Comparison of ENCODE assay signal across 10 cellular contexts in genomic region chr11:2385156-2386151, GRCh38. TPM values are rescaled to one million over a fixed set of nuclear protein-coding genes. Genes with fewer than 3 reads are reported as not detected.
DNase-seq lines count a peak whose midpoint lies in the region; ATAC-seq and TF ChIP-seq lines count a peak whose summit lies in the region.
"Had no signal": no experiment of that assay in that cellular context is flagged by ENCODE, and none has a peak within 500 bp of the region (broad histone marks: within the 10 kb centered on the region; RNA-seq: fewer than 3 reads in every experiment).

No MANE protein-coding gene starts in this region.

- DNase-seq in GM12864 (ENCODE audit: low read depth) (peak; percentile 53), nephron progenitor cell (no peak), WTC11 (ENCODE audit: low spot score) (no peak), SIG-M5 treated with dmso at 0.1 percent for 504 hours (lab: John Stamatoyannopoulos, UW; ENCODE audit: unreplicated experiment) (no peak), UCSD-AML1 (lab: John Stamatoyannopoulos, UW; ENCODE audit: unreplicated experiment) (no peak), RPMI8226 (no peak)
- DNase-seq in T-helper 2 cell treated with Interferon-gamma antibody and Interleukin-4, amounts not matched to agents 5 μg/mL and 100 μg/mL, for 36 hours (ENCODE audit: low spot score) = no peak
- DNase-seq: activated naive CD4-positive, alpha-beta T cell treated with anti-CD3 and anti-CD28 coated beads, Interleukin-2, amount 10 ng/mL, durations not matched to agents 7 days and 5 days; GF-D8 had no signal

- peak overlapping the region; percentile 12 for H3K4me3 Mint-ChIP-seq in T-helper 2 cell treated with Interferon-gamma antibody and Interleukin-4, amounts not matched to agents 5 μg/mL and 100 μg/mL, for 36 hours
- H3K4me3 Mint-ChIP-seq in nephron progenitor cell = no peak overlapping the region
- no peak overlapping the region for H3K4me3 Mint-ChIP-seq in WTC11
- H3K4me3 Mint-ChIP-seq: activated naive CD4-positive, alpha-beta T cell treated with anti-CD3 and anti-CD28 coated beads, Interleukin-2, amount 10 ng/mL, durations not matched to agents 7 days and 5 days had no signal

- H3K27ac Mint-ChIP-seq in T-helper 2 cell treated with Interferon-gamma antibody and Interleukin-4, amounts not matched to agents 5 μg/mL and 100 μg/mL, for 36 hours = peak overlapping the region; percentile 74
- peak overlapping the region; percentile 52 for H3K27ac Mint-ChIP-seq in nephron progenitor cell
- no peak overlapping the region for H3K27ac Mint-ChIP-seq in WTC11

- H3K9me3 Mint-ChIP-seq in T-helper 2 cell treated with Interferon-gamma antibody and Interleukin-4, amounts not matched to agents 5 μg/mL and 100 μg/mL, for 36 hours = no peaks in the 10 kb centered on the region
- H3K9me3 Mint-ChIP-seq in nephron progenitor cell (no peaks in the 10 kb centered on the region), WTC11 (no peaks in the 10 kb centered on the region)
- H3K9me3 Mint-ChIP-seq: activated naive CD4-positive, alpha-beta T cell treated with anti-CD3 and anti-CD28 coated beads, Interleukin-2, amount 10 ng/mL, durations not matched to agents 7 days and 5 days had no signal

- no peak for TF ChIP-seq CTCF in GM12864 (IDR thresholded peaks at IDR 0.05; ENCODE audit: low read depth, low read length, missing control alignments)
- no peak for TF ChIP-seq CTCF in nephron progenitor cell (IDR thresholded peaks at IDR 0.05)
- no peak for TF ChIP-seq CTCF in WTC11 (IDR thresholded peaks at IDR 0.05)

- H3K4me3 ChIP-seq in GM12864 (ENCODE audit: low read depth, low read length) = peak overlapping the region; percentile 9

- H3K36me3 Mint-ChIP-seq in T-helper 2 cell treated with Interferon-gamma antibody and Interleukin-4, amounts not matched to agents 5 μg/mL and 100 μg/mL, for 36 hours (ENCODE audit: low read depth) = peaks cover 7% of the 10 kb centered on the region
- H3K36me3 Mint-ChIP-seq in nephron progenitor cell (ENCODE audit: low read depth) (no peaks in the 10 kb centered on the region), WTC11 (no peaks in the 10 kb centered on the region)

- CTCF ChIA-PET in WTC11 (lab: Charles Lee) = interaction anchor here (0.5 to 4.3 kb wide), 5 partner anchors 15 to 1339 kb away, joined by 3 to 23 read pairs (median 7); partner anchors contain the start of gene TSSC4

- ATAC-seq in GM21529 (IDR thresholded peaks at IDR 0.05; ENCODE audit: unreplicated experiment) (peak; percentile 32), WTC11 (no peak)

- H3K4me1 Mint-ChIP-seq in T-helper 2 cell treated with Interferon-gamma antibody and Interleukin-4, amounts not matched to agents 5 μg/mL and 100 μg/mL, for 36 hours (ENCODE audit: low read depth) = peaks cover 24% of the 10 kb centered on the region
- H3K4me1 Mint-ChIP-seq in nephron progenitor cell (peaks cover 59% of the 10 kb centered on the region), WTC11 (peaks cover 22% of the 10 kb centered on the region)

- no peaks in the 10 kb centered on the region for H3K27me3 Mint-ChIP-seq in T-helper 2 cell treated with Interferon-gamma antibody and Interleukin-4, amounts not matched to agents 5 μg/mL and 100 μg/mL, for 36 hours (ENCODE audit: low read depth)
- no peaks in the 10 kb centered on the region for H3K27me3 Mint-ChIP-seq in nephron progenitor cell (ENCODE audit: low read depth, poor library complexity)
- no peaks in the 10 kb centered on the region for H3K27me3 Mint-ChIP-seq in WTC11 (ENCODE audit: low read depth)
- H3K27me3 Mint-ChIP-seq: activated naive CD4-positive, alpha-beta T cell treated with anti-CD3 and anti-CD28 coated beads, Interleukin-2, amount 10 ng/mL, durations not matched to agents 7 days and 5 days had no signal

- POLR2A ChIA-PET in WTC11 (lab: Charles Lee) = interaction anchor here (0.6 kb wide), 1 partner anchor 15 kb away, joined by 4 read pairs; the partner anchor contains the start of gene TSSC4

TF ChIP-seq in WTC11, 78 proteins besides CTCF, POLR2A, EP300 and RAD21:
- TF ChIP-seq ZNF423 (CRISPR knock-in tag; IDR thresholded peaks at IDR 0.05) (no peak), JAZF1 (CRISPR knock-in tag; IDR thresholded peaks at IDR 0.05) (no peak), GRHL2 (CRISPR knock-in tag; IDR thresholded peaks at IDR 0.05; ENCODE audit: insufficient replicate concordance, severe bottlenecking) (no peak), CREB1 (CRISPR knock-in tag; IDR thresholded peaks at IDR 0.05) (no peak)

RNA-seq across cellular contexts. Expression of gene CD81, which starts 8.3 kb away (rescaled TPM):
- total RNA-seq in WTC11 (2021) = 237 to 244 TPM (median 241 TPM) in 3 replicates

RNA-seq across cellular contexts. Expression of gene TSSC4, which starts 15.1 kb away (rescaled TPM):
- 41.2 to 45.8 TPM (median 41.4 TPM) in 3 replicates for total RNA-seq in WTC11 (2021)

RNA-seq across cellular contexts. Expression of gene TRPM5, which starts 58.9 kb away (rescaled TPM):
- total RNA-seq in WTC11 (2021) = 0.07 to 0.09 TPM in 2 of 3 replicates, not detected in the other

RNA-seq across cellular contexts. Expression of gene KCNQ1, which starts 59.4 kb away (rescaled TPM):
- total RNA-seq in WTC11 (2021) = 2.5 to 4.3 TPM (median 4.0 TPM) in 3 replicates
